Comparison of ENCODE assay signal across 18 cellular contexts in the genomic region with DNA sequence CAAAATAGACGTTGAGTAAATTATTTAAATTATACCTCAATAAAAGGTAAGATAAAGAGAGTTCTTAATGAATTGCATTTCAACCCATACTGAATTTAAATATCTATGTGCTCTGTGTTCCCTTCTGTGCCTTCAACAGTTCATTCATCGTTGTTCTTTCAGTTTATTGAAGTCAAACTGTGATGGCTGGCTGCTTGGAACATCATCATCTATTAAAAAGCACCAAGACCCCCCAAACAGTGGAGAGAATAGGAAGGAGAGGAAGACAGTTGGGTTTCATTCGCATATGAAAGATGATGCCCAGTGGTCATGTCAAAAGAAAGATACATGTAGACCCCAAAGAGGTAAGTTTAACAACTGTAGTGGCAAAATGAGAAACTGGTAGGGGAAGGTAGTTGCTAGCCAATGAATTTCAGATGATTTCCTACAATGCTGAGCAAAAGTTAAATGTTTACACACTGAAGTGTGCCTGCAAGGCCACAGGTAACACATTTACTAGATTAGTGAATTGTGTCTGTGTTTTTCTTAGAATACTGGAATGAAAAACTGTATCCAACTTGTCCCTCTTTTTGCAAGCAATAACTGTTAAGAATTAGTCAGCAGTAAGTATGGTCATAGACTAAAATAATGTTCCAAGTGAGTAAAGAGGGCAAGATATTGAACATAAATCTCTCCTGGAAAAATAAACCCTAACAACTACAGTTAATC.
DNase-seq lines count a peak whose midpoint lies in the region; TF ChIP-seq lines count a peak whose summit lies in the region.
"Had no signal": no experiment of that assay in that cellular context is flagged by ENCODE, and none has a peak within 500 bp of the region (broad histone marks: within the 10 kb centered on the region; RNA-seq: fewer than 3 reads in every experiment).

No MANE protein-coding gene starts in this region.

- no peaks in the 10 kb centered on the region for H3K36me3 ChIP-seq in HUES64 (ENCODE audit: insufficient read depth, low read length)
- no peaks in the 10 kb centered on the region for H3K36me3 ChIP-seq in hepatocyte (replicated peaks; ENCODE audit: insufficient read depth, low read depth)

- no peak overlapping the region for H3K27ac Mint-ChIP-seq in activated T-cell treated with anti-CD3 and anti-CD28 coated beads, Interleukin-2, amount 50 U/mL, for 24 hours
- H3K27ac Mint-ChIP-seq: B cell; CD4-positive, alpha-beta memory T cell had no signal

- DNase-seq in hepatocyte (ENCODE audit: low spot score) (peak; percentile 4), left kidney (ENCODE audit: low read depth, low spot score) (peak; percentile 40), stromal cell of bone marrow (ENCODE audit: low read depth) (peak; percentile 13), caudate nucleus (lab: John Stamatoyannopoulos, UW) (no peak), OCI-M1 (lab: John Stamatoyannopoulos, UW) (no peak)
- no peak for DNase-seq in activated T-cell treated with anti-CD3 and anti-CD28 coated beads, Interleukin-2, amount 50 U/mL, for 24 hours
- DNase-seq: ACHN; CD4-positive, alpha-beta memory T cell; GF-D8; IMR-90; Kasumi-1; NCI-H1417; NCI-H1930; NCI-H2171 treated with DMSO at 0.1 percent for 48 hours; NCI-H774; Right ventricle myocardium superior had no signal

- no peaks in the 10 kb centered on the region for H3K9me3 Mint-ChIP-seq in activated T-cell treated with anti-CD3 and anti-CD28 coated beads, Interleukin-2, amount 50 U/mL, for 24 hours
- H3K9me3 Mint-ChIP-seq: CD4-positive, alpha-beta memory T cell had no signal

- no peak overlapping the region for H2AFZ ChIP-seq in hepatocyte

- H3K9me2 ChIP-seq in hepatocyte (replicated peaks; ENCODE audit: insufficient read depth) = no peaks in the 10 kb centered on the region

- no peak overlapping the region for H3K4me3 Mint-ChIP-seq in activated T-cell treated with anti-CD3 and anti-CD28 coated beads, Interleukin-2, amount 50 U/mL, for 24 hours
- H3K4me3 Mint-ChIP-seq: B cell; CD4-positive, alpha-beta memory T cell had no signal

- peaks cover 47% of the 10 kb centered on the region for H3K4me1 ChIP-seq in HUES64 (ENCODE audit: insufficient read depth, low read length)
- H3K4me1 ChIP-seq in hepatocyte (ENCODE audit: insufficient read depth) = peaks cover 11% of the 10 kb centered on the region

- no peaks in the 10 kb centered on the region for H3K4me1 Mint-ChIP-seq in activated T-cell treated with anti-CD3 and anti-CD28 coated beads, Interleukin-2, amount 50 U/mL, for 24 hours (ENCODE audit: low read depth)
- H3K4me1 Mint-ChIP-seq: B cell; CD4-positive, alpha-beta memory T cell had no signal

- WGBS in HUES64 = 34% methylated on average over 2 of the region's 3 CpGs
- 54% methylated on average over 3 of the region's 3 CpGs for WGBS in hepatocyte (ENCODE audit: low lambda C conversion rate, missing lambda C conversion rate)

- H3K27ac ChIP-seq in HUES64 (ENCODE audit: low read depth, low read length) = peak overlapping the region; percentile 83
- H3K27ac ChIP-seq in hepatocyte = no peak overlapping the region
- H3K27ac ChIP-seq in caudate nucleus (ENCODE audit: low read depth, low read length) = no peak overlapping the region

- H3K79me2 ChIP-seq in hepatocyte = no peaks in the 10 kb centered on the region

- H3K27me3 ChIP-seq in HUES64 (ENCODE audit: insufficient read depth, low read length) = no peaks in the 10 kb centered on the region
- no peaks in the 10 kb centered on the region for H3K27me3 ChIP-seq in hepatocyte

- H3K9me3 ChIP-seq in HUES64 (ENCODE audit: insufficient read depth, low read depth, low read length) = no peaks in the 10 kb centered on the region
- H3K9me3 ChIP-seq in hepatocyte (ENCODE audit: low read depth) = no peaks in the 10 kb centered on the region

- no peak overlapping the region for H3K4me2 ChIP-seq in hepatocyte

- no peaks in the 10 kb centered on the region for H3K27me3 Mint-ChIP-seq in activated T-cell treated with anti-CD3 and anti-CD28 coated beads, Interleukin-2, amount 50 U/mL, for 24 hours
- H3K27me3 Mint-ChIP-seq: B cell; CD4-positive, alpha-beta memory T cell had no signal

- no peaks in the 10 kb centered on the region for H4K20me1 ChIP-seq in hepatocyte (ENCODE audit: insufficient read depth, poor library complexity, severe bottlenecking)

- no peak overlapping the region for H3K9ac ChIP-seq in HUES64 (ENCODE audit: low read depth, low read length)

- H3K36me3 Mint-ChIP-seq in activated T-cell treated with anti-CD3 and anti-CD28 coated beads, Interleukin-2, amount 50 U/mL, for 24 hours (ENCODE audit: low read depth) = peaks cover 18% of the 10 kb centered on the region

- no peak overlapping the region for H3K4me3 ChIP-seq in HUES64 (ENCODE audit: low read length)
- no peak overlapping the region for H3K4me3 ChIP-seq in hepatocyte

- no peak for TF ChIP-seq CTCF in hepatocyte (IDR thresholded peaks at IDR 0.05; ENCODE audit: poor library complexity)

Comparison
In these comparisons a context has a peak if more than half of its experiments do, and no peak if none do; other contexts are left out.
1. DNase-seq: peak in hepatocyte (single experiment), left kidney (single experiment) and stromal cell of bone marrow (single experiment); none in activated T-cell treated with anti-CD3 and anti-CD28 coated beads, Interleukin-2, amount 50 U/mL, for 24 hours (single experiment), caudate nucleus (0 of 61) and OCI-M1 (single experiment).